Comparison of ENCODE assay signal across 8 cellular contexts in genomic region chr21:37034394-37034793, GRCh38. TPM values are rescaled to one million over a fixed set of nuclear protein-coding genes. Genes with fewer than 3 reads are reported as not detected.
"Had no signal": no experiment of that assay in that cellular context is flagged by ENCODE, and none has a peak within 500 bp of the region (broad histone marks: within the 10 kb centered on the region; RNA-seq: fewer than 3 reads in every experiment).

No MANE protein-coding gene starts in this region.

RNA-seq across cellular contexts. Expression of gene RIPPLY3, which starts 27.9 kb away (rescaled TPM):
- total RNA-seq: activated naive CD8-positive, alpha-beta T cell treated with anti-CD3 and anti-CD28 coated beads, Interleukin-2, amount 10 ng/mL, durations not matched to agents 7 days and 5 days; activated T-cell treated with anti-CD3 and anti-CD28 coated beads, Interleukin-2, amount 50 U/mL, for 4 hours; activated T-helper 2 cell treated with anti-CD3 and anti-CD28 coated beads, Interferon-gamma antibody, Interleukin-2, Interleukin-4, amounts not matched to agents 10 μg/mL and 5 μg/mL and 100 μg/mL, durations not matched to agents 14 hours and 24 hours and 36 hours; aorta; ascending aorta; body of pancreas; cardiac muscle cell; cardiac septum had no signal
- polyA plus RNA-seq: cardiac muscle cell had no signal
